In the genomic region with DNA sequence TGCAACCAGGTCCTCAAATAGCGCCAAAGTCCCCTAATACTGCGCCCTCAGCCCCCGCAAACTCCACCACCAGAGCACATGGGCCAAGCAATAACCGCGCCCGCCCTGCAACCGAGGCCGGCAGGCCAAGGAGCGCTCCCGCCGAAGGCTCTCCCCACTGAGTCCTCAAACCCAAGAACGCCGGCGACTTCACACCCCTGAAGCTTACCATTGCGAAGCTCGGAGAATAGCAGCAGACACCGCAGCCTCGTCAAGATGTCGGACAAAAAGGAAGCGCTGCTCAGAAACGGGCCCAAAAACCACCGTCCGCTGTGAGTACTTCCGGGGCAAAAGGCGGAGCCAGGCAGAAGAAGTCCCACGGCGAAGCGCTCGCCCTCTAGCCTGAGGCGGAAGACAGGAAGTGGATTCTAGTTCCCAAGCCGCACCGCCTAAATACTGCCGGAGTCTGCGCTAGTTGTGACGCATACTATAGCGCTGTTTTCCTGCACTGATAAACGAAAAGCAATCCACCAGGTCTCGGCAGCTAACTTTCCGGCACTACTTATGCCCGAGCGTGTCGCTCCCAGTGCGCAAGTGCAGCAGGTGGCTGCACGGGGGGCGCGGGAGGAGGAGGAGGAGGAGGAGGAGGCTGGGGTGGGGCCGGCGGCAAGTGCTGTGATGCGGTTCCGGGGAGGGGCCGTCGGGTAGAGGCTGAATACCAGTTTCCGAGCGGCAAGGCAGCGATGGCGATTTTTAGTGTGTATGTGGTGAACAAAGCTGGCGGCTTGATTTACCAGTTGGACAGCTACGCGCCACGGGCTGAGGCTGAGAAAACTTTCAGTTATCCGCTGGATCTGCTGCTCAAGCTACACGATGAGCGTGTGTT, we compare ENCODE assay signal across 1 cellular context.
TF ChIP-seq lines count a peak whose summit lies in the region.

Gene RPS25, minus strand, starts transcription at position 270 of the 865 bp plus-strand sequence. Its CDS starts 59 bp downstream, at position 211.
Gene TRAPPC4, plus strand, starts transcription at position 693 of the 865 bp plus-strand sequence. Its CDS starts 30 bp downstream, at position 723.

TF ChIP-seq in HEK293, 187 proteins besides CTCF, POLR2A, EP300 and RAD21 (continued from another document and continues in another):
- TF ChIP-seq, protein P1, sequence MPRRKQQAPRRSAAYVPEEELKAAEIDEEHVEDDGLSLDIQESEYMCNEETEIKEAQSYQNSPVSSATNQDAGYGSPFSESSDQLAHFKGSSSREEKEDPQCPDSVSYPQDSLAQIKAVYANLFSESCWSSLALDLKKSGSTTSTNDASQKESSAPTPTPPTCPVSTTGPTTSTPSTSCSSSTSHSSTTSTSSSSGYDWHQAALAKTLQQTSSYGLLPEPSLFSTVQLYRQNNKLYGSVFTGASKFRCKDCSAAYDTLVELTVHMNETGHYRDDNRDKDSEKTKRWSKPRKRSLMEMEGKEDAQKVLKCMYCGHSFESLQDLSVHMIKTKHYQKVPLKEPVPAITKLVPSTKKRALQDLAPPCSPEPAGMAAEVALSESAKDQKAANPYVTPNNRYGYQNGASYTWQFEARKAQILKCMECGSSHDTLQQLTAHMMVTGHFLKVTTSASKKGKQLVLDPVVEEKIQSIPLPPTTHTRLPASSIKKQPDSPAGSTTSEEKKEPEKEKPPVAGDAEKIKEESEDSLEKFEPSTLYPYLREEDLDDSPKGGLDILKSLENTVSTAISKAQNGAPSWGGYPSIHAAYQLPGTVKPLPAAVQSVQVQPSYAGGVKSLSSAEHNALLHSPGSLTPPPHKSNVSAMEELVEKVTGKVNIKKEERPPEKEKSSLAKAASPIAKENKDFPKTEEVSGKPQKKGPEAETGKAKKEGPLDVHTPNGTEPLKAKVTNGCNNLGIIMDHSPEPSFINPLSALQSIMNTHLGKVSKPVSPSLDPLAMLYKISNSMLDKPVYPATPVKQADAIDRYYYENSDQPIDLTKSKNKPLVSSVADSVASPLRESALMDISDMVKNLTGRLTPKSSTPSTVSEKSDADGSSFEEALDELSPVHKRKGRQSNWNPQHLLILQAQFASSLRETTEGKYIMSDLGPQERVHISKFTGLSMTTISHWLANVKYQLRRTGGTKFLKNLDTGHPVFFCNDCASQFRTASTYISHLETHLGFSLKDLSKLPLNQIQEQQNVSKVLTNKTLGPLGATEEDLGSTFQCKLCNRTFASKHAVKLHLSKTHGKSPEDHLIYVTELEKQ (tag by site-specific recombination; IDR thresholded peaks at IDR 0.05; ENCODE audit: borderline replicate concordance): no peak
- TF ChIP-seq ZNF488 (tag by site-specific recombination; IDR thresholded peaks at IDR 0.05) (no peak), KLF9 (tag by site-specific recombination; IDR thresholded peaks at IDR 0.05; ENCODE audit: low read depth) (peak; percentile 29; the same call in 1 of the 2 replicates), ZNF626 (tag by site-specific recombination; IDR thresholded peaks at IDR 0.05) (no peak), ZNF335 (tag by site-specific recombination; conservative IDR thresholded peaks at IDR 0.05) (peak; percentile 99), ZNF776 (tag by site-specific recombination; IDR thresholded peaks at IDR 0.05; ENCODE audit: borderline replicate concordance) (no peak), ZNF670 (tag by site-specific recombination; IDR thresholded peaks at IDR 0.05; ENCODE audit: low read depth) (no peak), GLI4 (tag by site-specific recombination; IDR thresholded peaks at IDR 0.05) (no peak), ZNF837 (tag by site-specific recombination; IDR thresholded peaks at IDR 0.05) (no peak), ZNF324 (tag by site-specific recombination; IDR thresholded peaks at IDR 0.05) (no peak), ZBTB21 (tag by site-specific recombination; IDR thresholded peaks at IDR 0.05) (peak; percentile 89), ZNF555 (tag by site-specific recombination; conservative IDR thresholded peaks at IDR 0.05) (no peak), SP2 (tag by site-specific recombination; IDR thresholded peaks at IDR 0.05) (peak; percentile 91), ZNF768 (tag by site-specific recombination; IDR thresholded peaks at IDR 0.05) (no peak), ZNF248 (tag by site-specific recombination; IDR thresholded peaks at IDR 0.05) (no peak), SP7 (tag by site-specific recombination; IDR thresholded peaks at IDR 0.05) (peak; percentile 43; the same call in 1 of the 2 replicates), HOXA7 (CRISPR knock-in tag; IDR thresholded peaks at IDR 0.05; ENCODE audit: borderline replicate concordance) (no peak), KLF7 (tag by site-specific recombination; IDR thresholded peaks at IDR 0.05; ENCODE audit: borderline replicate concordance) (0 out of 2 replicates have a peak, but pooled peaks have one; percentile 31), PRDM2 (tag by site-specific recombination; IDR thresholded peaks at IDR 0.05; ENCODE audit: borderline replicate concordance) (no peak), ZNF221 (tag by site-specific recombination; IDR thresholded peaks at IDR 0.05; ENCODE audit: borderline replicate concordance) (no peak), ZNF580 (tag by site-specific recombination; IDR thresholded peaks at IDR 0.05) (peak; percentile 99), ZBTB1 (tag by site-specific recombination; IDR thresholded peaks at IDR 0.05) (no peak), ZNF518A (tag by site-specific recombination; conservative IDR thresholded peaks at IDR 0.05; ENCODE audit: low read depth) (peak; percentile 91)
- TF ChIP-seq, protein P2, sequence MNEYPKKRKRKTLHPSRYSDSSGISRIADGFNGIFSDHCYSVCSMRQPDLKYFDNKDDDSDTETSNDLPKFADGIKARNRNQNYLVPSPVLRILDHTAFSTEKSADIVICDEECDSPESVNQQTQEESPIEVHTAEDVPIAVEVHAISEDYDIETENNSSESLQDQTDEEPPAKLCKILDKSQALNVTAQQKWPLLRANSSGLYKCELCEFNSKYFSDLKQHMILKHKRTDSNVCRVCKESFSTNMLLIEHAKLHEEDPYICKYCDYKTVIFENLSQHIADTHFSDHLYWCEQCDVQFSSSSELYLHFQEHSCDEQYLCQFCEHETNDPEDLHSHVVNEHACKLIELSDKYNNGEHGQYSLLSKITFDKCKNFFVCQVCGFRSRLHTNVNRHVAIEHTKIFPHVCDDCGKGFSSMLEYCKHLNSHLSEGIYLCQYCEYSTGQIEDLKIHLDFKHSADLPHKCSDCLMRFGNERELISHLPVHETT (tag by site-specific recombination; IDR thresholded peaks at IDR 0.05): no peak
- TF ChIP-seq, protein P3, sequence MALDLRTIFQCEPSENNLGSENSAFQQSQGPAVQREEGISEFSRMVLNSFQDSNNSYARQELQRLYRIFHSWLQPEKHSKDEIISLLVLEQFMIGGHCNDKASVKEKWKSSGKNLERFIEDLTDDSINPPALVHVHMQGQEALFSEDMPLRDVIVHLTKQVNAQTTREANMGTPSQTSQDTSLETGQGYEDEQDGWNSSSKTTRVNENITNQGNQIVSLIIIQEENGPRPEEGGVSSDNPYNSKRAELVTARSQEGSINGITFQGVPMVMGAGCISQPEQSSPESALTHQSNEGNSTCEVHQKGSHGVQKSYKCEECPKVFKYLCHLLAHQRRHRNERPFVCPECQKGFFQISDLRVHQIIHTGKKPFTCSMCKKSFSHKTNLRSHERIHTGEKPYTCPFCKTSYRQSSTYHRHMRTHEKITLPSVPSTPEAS (tag by site-specific recombination; IDR thresholded peaks at IDR 0.05): no peak
- TF ChIP-seq, protein P4, sequence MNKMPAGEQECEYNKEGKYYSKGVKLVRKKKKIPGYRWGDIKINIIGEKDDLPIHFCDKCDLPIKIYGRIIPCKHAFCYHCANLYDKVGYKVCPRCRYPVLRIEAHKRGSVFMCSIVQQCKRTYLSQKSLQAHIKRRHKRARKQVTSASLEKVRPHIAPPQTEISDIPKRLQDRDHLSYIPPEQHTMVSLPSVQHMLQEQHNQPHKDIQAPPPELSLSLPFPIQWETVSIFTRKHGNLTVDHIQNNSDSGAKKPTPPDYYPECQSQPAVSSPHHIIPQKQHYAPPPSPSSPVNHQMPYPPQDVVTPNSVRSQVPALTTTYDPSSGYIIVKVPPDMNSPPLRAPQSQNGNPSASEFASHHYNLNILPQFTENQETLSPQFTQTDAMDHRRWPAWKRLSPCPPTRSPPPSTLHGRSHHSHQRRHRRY (tag by site-specific recombination; IDR thresholded peaks at IDR 0.05): no peak
